In genomic region chr1:93221913-93222312, GRCh38 we compare ENCODE assay signal across 2 cellular contexts.
TF ChIP-seq lines count a peak whose summit lies in the region.

No MANE protein-coding gene starts in this region.

TF ChIP-seq in HepG2, 621 proteins besides CTCF, POLR2A, EP300 and RAD21 (continues in another document):
- no peak for TF ChIP-seq HINFP (CRISPR knock-in tag; IDR thresholded peaks at IDR 0.05; ENCODE audit: low read depth)
- TF ChIP-seq SKI (IDR thresholded peaks at IDR 0.05; ENCODE audit: partially characterized antibody): peak; percentile 67
- no peak for TF ChIP-seq FOXA1 (IDR thresholded peaks at IDR 0.05)
- TF ChIP-seq FOXA1 (CRISPR knock-in tag; IDR thresholded peaks at IDR 0.05): peak; percentile 45; the same call in 1 of the 2 replicates
- TF ChIP-seq NFE2L1 (CRISPR knock-in tag; IDR thresholded peaks at IDR 0.05; ENCODE audit: borderline replicate concordance): no peak
- TF ChIP-seq MTF1 (CRISPR knock-in tag; IDR thresholded peaks at IDR 0.05): no peak
- TF ChIP-seq TEAD3 (CRISPR knock-in tag; optimal IDR thresholded peaks at IDR 0.05; ENCODE audit: borderline replicate concordance): peak; percentile 88
- no peak for TF ChIP-seq THAP7 (CRISPR knock-in tag; IDR thresholded peaks at IDR 0.05)
- TF ChIP-seq HOXA3 (CRISPR knock-in tag; IDR thresholded peaks at IDR 0.05): no peak; the same call in 1 of the 2 replicates
- no peak for TF ChIP-seq JUND (CRISPR knock-in tag; IDR thresholded peaks at IDR 0.05)
- no peak for TF ChIP-seq IRF1 (CRISPR knock-in tag; IDR thresholded peaks at IDR 0.05; ENCODE audit: low read depth)
- peak; percentile 69 for TF ChIP-seq POGZ (CRISPR knock-in tag; IDR thresholded peaks at IDR 0.05)
- TF ChIP-seq HES4 (CRISPR knock-in tag; IDR thresholded peaks at IDR 0.05; ENCODE audit: borderline replicate concordance): no peak
- TF ChIP-seq NFIB (CRISPR knock-in tag; IDR thresholded peaks at IDR 0.05; ENCODE audit: borderline replicate concordance): no peak
- peak; percentile 29; the same call in 1 of the 2 replicates for TF ChIP-seq RERE (CRISPR knock-in tag; IDR thresholded peaks at IDR 0.05; ENCODE audit: low read depth)
- TF ChIP-seq ZNF263 (CRISPR knock-in tag; IDR thresholded peaks at IDR 0.05): peak; percentile 38; the same call in 1 of the 2 replicates
- no peak for TF ChIP-seq ARID2 (CRISPR knock-in tag; IDR thresholded peaks at IDR 0.05; ENCODE audit: borderline replicate concordance)
- no peak for TF ChIP-seq ZNF740 (CRISPR knock-in tag; IDR thresholded peaks at IDR 0.05)
- no peak for TF ChIP-seq NPAS2 (CRISPR knock-in tag; IDR thresholded peaks at IDR 0.05; ENCODE audit: borderline replicate concordance)
- TF ChIP-seq SOX6 (IDR thresholded peaks at IDR 0.05): no peak
- peak; percentile 78 for TF ChIP-seq SOX6 (CRISPR knock-in tag; IDR thresholded peaks at IDR 0.05)
- no peak for TF ChIP-seq SNAPC5 (CRISPR knock-in tag; IDR thresholded peaks at IDR 0.05; ENCODE audit: borderline replicate concordance)

TF ChIP-seq in SK-N-SH, 30 proteins besides CTCF, POLR2A, EP300 and RAD21:
- TF ChIP-seq USF1 (IDR thresholded peaks at IDR 0.05; ENCODE audit: borderline replicate concordance, low read depth) (no peak), GATA2 (CRISPR knock-in tag; IDR thresholded peaks at IDR 0.05) (no peak), MEF2A (IDR thresholded peaks at IDR 0.05; ENCODE audit: borderline replicate concordance, low read depth) (no peak), PBX3 (IDR thresholded peaks at IDR 0.05) (no peak), SMC3 (IDR thresholded peaks at IDR 0.05; ENCODE audit: low read depth, low read length) (no peak), RXRA (IDR thresholded peaks at IDR 0.05; ENCODE audit: borderline replicate concordance, low read depth) (no peak), POLR2AphosphoS5 (IDR thresholded peaks at IDR 0.05; ENCODE audit: low read depth, low read length) (no peak), JUND (IDR thresholded peaks at IDR 0.05) (no peak), USF2 (IDR thresholded peaks at IDR 0.05; ENCODE audit: borderline replicate concordance, low read depth, low read length) (no peak), RFX5 (IDR thresholded peaks at IDR 0.05; ENCODE audit: low read length) (no peak), MXI1 (IDR thresholded peaks at IDR 0.05; ENCODE audit: low read depth, low read length) (no peak), FOSL2 (IDR thresholded peaks at IDR 0.05; ENCODE audit: borderline replicate concordance, low read depth) (no peak), NFIC (IDR thresholded peaks at IDR 0.05; ENCODE audit: borderline replicate concordance) (no peak), TEAD4 (IDR thresholded peaks at IDR 0.05; ENCODE audit: borderline replicate concordance, insufficient read depth) (no peak), RCOR1 (IDR thresholded peaks at IDR 0.05; ENCODE audit: low read length) (no peak), FOXM1 (IDR thresholded peaks at IDR 0.05; ENCODE audit: low read depth) (no peak), EZH2phosphoT487 (IDR thresholded peaks at IDR 0.05; ENCODE audit: borderline replicate concordance, low read depth) (no peak)
TF ChIP-seq in SK-N-SH: peak in this region for 0.
